Comparison of ENCODE assay signal across 11 cellular contexts in genomic region chr17:63702616-63703015, GRCh38. TPM values are rescaled to one million over a fixed set of nuclear protein-coding genes. Genes with fewer than 3 reads are reported as not detected.
DNase-seq lines count a peak whose midpoint lies in the region; ATAC-seq and TF ChIP-seq lines count a peak whose summit lies in the region.
"Had no signal": no experiment of that assay in that cellular context is flagged by ENCODE, and none has a peak within 500 bp of the region (broad histone marks: within the 10 kb centered on the region; RNA-seq: fewer than 3 reads in every experiment).

No MANE protein-coding gene starts in this region.

- H3K9me3 ChIP-seq in Loucy (ENCODE audit: insufficient read depth, low read depth, low read length): no peaks in the 10 kb centered on the region
- H3K9me3 ChIP-seq: thoracic aorta had no signal

- peak overlapping the region; percentile 98 for H3K27ac Mint-ChIP-seq in central memory CD8-positive, alpha-beta T cell (ENCODE audit: low read depth)
- H3K27ac Mint-ChIP-seq in progenitor cell of endocrine pancreas: peak overlapping the region; percentile 24

- no peaks in the 10 kb centered on the region for H3K36me3 ChIP-seq in Loucy (ENCODE audit: insufficient read depth, low read length)

- peaks cover 45% of the 10 kb centered on the region for H3K36me3 Mint-ChIP-seq in central memory CD8-positive, alpha-beta T cell (ENCODE audit: insufficient read depth)
- H3K36me3 Mint-ChIP-seq in progenitor cell of endocrine pancreas (ENCODE audit: insufficient read depth): peaks cover 4% of the 10 kb centered on the region

- peaks cover 22% of the 10 kb centered on the region; the same call in 1 of the 2 replicates for H3K79me2 ChIP-seq in Loucy (ENCODE audit: insufficient read depth, low read length)

- no peaks in the 10 kb centered on the region for H3K27me3 Mint-ChIP-seq in central memory CD8-positive, alpha-beta T cell
- H3K27me3 Mint-ChIP-seq in progenitor cell of endocrine pancreas: no peaks in the 10 kb centered on the region

- no peak for TF ChIP-seq CTCF in Loucy (conservative IDR thresholded peaks at IDR 0.05; ENCODE audit: low read length)
- TF ChIP-seq CTCF in progenitor cell of endocrine pancreas (IDR thresholded peaks at IDR 0.05; ENCODE audit: unreplicated experiment): no peak

- DNase-seq in EH (ENCODE audit: low read depth): peak; percentile 24
- no peak for DNase-seq in central memory CD8-positive, alpha-beta T cell (ENCODE audit: low spot score in 2 of 2)
- no peak for DNase-seq in progenitor cell of endocrine pancreas (ENCODE audit: low spot score, unreplicated experiment)
- DNase-seq in iPS-NIHi7 (ENCODE audit: extremely low spot score): no peak
- no peak for DNase-seq in Ammon's horn (ENCODE audit: low spot score)
- DNase-seq: occipital lobe, Right ventricle myocardium superior had no signal

- H3K4me3 Mint-ChIP-seq in central memory CD8-positive, alpha-beta T cell: peak overlapping the region; percentile 86
- H3K4me3 Mint-ChIP-seq in progenitor cell of endocrine pancreas (ENCODE audit: low read depth): peak overlapping the region; percentile 9

- 0 out of 2 replicates have a peak, but pooled peaks cover 9% of the 10 kb centered on the region for H3F3A ChIP-seq in Loucy (ENCODE audit: low read depth)

- peaks cover 1% of the 10 kb centered on the region for H4K20me1 ChIP-seq in Loucy (ENCODE audit: insufficient read depth, low read length, poor library complexity, severe bottlenecking)

- H3K4me3 ChIP-seq in Loucy (ENCODE audit: low read length, poor library complexity, severe bottlenecking): peak overlapping the region; percentile 50

- H3K4me1 Mint-ChIP-seq in central memory CD8-positive, alpha-beta T cell: peaks cover 68% of the 10 kb centered on the region
- peaks cover 11% of the 10 kb centered on the region for H3K4me1 Mint-ChIP-seq in progenitor cell of endocrine pancreas (ENCODE audit: low read depth)

- H2AFZ ChIP-seq in Loucy (ENCODE audit: low read length): no peak overlapping the region

- no peak overlapping the region for H3K9ac ChIP-seq in Loucy (ENCODE audit: low read depth, low read length, poor library complexity, severe bottlenecking)
- H3K9ac ChIP-seq: KMS-11 had no signal

- H3K4me1 ChIP-seq in Loucy (ENCODE audit: insufficient read depth, low read length, poor library complexity, severe bottlenecking): peaks cover 38% of the 10 kb centered on the region

- no peaks in the 10 kb centered on the region for H3K27me3 ChIP-seq in Loucy (ENCODE audit: insufficient read depth, low read length, poor library complexity, severe bottlenecking)

- H3K9me3 Mint-ChIP-seq in central memory CD8-positive, alpha-beta T cell: no peaks in the 10 kb centered on the region
- no peaks in the 10 kb centered on the region for H3K9me3 Mint-ChIP-seq in progenitor cell of endocrine pancreas (ENCODE audit: low read depth)

- peak overlapping the region; percentile 63 for H3K4me2 ChIP-seq in Loucy (ENCODE audit: low read depth, low read length, poor library complexity, severe bottlenecking)
- H3K4me2 ChIP-seq: KMS-11 had no signal

- no peaks in the 10 kb centered on the region for H3K9me2 ChIP-seq in Loucy (replicated peaks; ENCODE audit: low read depth, low read length)

- no peak for ATAC-seq in central memory CD8-positive, alpha-beta T cell (replicated peaks; ENCODE audit: extremely low read depth, poor library complexity, severe bottlenecking)
- no peak for ATAC-seq in HG03457 (IDR thresholded peaks at IDR 0.05; ENCODE audit: unreplicated experiment)

RNA-seq across cellular contexts. Expression of gene LIMD2, which starts 2.7 kb away (rescaled TPM):
- 109 and 113 TPM in 2 replicates for total RNA-seq in progenitor cell of endocrine pancreas

RNA-seq across cellular contexts. Expression of gene STRADA, which starts 39.0 kb away (rescaled TPM):
- 49.7 and 52.0 TPM in 2 replicates for total RNA-seq in progenitor cell of endocrine pancreas
